2 cellular contexts compared by ENCODE assay signal in the genomic region with DNA sequence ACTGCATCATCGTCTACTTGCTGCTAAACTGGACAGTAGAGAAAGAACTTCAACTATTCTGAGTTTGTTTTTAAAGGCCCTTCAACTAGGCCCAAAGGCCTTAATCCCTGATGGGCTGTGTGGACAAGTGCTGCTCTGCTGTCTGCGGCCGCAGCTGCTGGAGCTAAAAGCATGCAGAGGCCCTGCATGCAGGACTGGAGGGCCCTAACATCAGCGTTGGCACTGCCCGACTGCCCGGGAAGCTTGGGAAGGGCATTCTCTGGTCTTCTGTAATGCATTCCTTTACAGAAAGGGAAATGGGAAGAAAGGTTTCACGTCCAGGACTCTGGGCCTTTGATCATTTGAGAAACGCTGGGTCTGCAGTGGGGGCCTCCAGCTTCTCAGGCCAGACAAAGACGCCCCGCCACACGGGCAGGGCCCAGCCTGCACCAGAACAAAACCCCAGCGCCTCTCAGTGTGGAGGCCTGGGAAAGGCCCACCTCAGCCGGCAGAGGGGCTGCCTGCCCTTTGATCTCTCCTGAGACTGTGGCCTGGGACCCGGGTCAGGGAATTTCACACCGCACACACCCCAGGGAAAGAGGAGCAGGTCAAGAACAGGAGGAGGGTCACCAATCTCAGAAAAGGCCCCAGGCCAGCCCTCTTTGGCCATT.
TF ChIP-seq lines count a peak whose summit lies in the region.

No MANE protein-coding gene starts in this region.

TF ChIP-seq in HCT116, 20 proteins besides CTCF, POLR2A, EP300 and RAD21 (continued from another document):
- TF ChIP-seq, protein P1, sequence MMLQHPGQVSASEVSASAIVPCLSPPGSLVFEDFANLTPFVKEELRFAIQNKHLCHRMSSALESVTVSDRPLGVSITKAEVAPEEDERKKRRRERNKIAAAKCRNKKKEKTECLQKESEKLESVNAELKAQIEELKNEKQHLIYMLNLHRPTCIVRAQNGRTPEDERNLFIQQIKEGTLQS (IDR thresholded peaks at IDR 0.05), result no peak
- TF ChIP-seq EZH2phosphoT487 (IDR thresholded peaks at IDR 0.05; ENCODE audit: borderline replicate concordance) (no peak), EGR1 (IDR thresholded peaks at IDR 0.05; ENCODE audit: low read depth) (no peak), SRF (IDR thresholded peaks at IDR 0.05; ENCODE audit: low read depth) (no peak), ZNF274 (IDR thresholded peaks at IDR 0.05; ENCODE audit: low read depth, low read length) (no peak), ELF1 (IDR thresholded peaks at IDR 0.05; ENCODE audit: borderline replicate concordance, low read depth) (no peak), JUND (IDR thresholded peaks at IDR 0.05) (no peak), SP1 (IDR thresholded peaks at IDR 0.05; ENCODE audit: low read depth) (no peak)
- TF ChIP-seq, protein P2, sequence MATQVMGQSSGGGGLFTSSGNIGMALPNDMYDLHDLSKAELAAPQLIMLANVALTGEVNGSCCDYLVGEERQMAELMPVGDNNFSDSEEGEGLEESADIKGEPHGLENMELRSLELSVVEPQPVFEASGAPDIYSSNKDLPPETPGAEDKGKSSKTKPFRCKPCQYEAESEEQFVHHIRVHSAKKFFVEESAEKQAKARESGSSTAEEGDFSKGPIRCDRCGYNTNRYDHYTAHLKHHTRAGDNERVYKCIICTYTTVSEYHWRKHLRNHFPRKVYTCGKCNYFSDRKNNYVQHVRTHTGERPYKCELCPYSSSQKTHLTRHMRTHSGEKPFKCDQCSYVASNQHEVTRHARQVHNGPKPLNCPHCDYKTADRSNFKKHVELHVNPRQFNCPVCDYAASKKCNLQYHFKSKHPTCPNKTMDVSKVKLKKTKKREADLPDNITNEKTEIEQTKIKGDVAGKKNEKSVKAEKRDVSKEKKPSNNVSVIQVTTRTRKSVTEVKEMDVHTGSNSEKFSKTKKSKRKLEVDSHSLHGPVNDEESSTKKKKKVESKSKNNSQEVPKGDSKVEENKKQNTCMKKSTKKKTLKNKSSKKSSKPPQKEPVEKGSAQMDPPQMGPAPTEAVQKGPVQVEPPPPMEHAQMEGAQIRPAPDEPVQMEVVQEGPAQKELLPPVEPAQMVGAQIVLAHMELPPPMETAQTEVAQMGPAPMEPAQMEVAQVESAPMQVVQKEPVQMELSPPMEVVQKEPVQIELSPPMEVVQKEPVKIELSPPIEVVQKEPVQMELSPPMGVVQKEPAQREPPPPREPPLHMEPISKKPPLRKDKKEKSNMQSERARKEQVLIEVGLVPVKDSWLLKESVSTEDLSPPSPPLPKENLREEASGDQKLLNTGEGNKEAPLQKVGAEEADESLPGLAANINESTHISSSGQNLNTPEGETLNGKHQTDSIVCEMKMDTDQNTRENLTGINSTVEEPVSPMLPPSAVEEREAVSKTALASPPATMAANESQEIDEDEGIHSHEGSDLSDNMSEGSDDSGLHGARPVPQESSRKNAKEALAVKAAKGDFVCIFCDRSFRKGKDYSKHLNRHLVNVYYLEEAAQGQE (IDR thresholded peaks at IDR 0.05; ENCODE audit: low read depth), result no peak
- TF ChIP-seq, protein P3, sequence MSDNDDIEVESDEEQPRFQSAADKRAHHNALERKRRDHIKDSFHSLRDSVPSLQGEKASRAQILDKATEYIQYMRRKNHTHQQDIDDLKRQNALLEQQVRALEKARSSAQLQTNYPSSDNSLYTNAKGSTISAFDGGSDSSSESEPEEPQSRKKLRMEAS (IDR thresholded peaks at IDR 0.05), result no peak
TF ChIP-seq in HCT116: peak in this region for 0.

TF ChIP-seq in GM23338, 12 proteins besides CTCF, POLR2A, EP300 and RAD21 (continued from another document):
- no peak for TF ChIP-seq POLR2AphosphoS5 (IDR thresholded peaks at IDR 0.05; ENCODE audit: low read depth)
- TF ChIP-seq, protein P4, sequence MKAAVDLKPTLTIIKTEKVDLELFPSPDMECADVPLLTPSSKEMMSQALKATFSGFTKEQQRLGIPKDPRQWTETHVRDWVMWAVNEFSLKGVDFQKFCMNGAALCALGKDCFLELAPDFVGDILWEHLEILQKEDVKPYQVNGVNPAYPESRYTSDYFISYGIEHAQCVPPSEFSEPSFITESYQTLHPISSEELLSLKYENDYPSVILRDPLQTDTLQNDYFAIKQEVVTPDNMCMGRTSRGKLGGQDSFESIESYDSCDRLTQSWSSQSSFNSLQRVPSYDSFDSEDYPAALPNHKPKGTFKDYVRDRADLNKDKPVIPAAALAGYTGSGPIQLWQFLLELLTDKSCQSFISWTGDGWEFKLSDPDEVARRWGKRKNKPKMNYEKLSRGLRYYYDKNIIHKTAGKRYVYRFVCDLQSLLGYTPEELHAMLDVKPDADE (IDR thresholded peaks at IDR 0.05), result no peak
- TF ChIP-seq, protein P5, sequence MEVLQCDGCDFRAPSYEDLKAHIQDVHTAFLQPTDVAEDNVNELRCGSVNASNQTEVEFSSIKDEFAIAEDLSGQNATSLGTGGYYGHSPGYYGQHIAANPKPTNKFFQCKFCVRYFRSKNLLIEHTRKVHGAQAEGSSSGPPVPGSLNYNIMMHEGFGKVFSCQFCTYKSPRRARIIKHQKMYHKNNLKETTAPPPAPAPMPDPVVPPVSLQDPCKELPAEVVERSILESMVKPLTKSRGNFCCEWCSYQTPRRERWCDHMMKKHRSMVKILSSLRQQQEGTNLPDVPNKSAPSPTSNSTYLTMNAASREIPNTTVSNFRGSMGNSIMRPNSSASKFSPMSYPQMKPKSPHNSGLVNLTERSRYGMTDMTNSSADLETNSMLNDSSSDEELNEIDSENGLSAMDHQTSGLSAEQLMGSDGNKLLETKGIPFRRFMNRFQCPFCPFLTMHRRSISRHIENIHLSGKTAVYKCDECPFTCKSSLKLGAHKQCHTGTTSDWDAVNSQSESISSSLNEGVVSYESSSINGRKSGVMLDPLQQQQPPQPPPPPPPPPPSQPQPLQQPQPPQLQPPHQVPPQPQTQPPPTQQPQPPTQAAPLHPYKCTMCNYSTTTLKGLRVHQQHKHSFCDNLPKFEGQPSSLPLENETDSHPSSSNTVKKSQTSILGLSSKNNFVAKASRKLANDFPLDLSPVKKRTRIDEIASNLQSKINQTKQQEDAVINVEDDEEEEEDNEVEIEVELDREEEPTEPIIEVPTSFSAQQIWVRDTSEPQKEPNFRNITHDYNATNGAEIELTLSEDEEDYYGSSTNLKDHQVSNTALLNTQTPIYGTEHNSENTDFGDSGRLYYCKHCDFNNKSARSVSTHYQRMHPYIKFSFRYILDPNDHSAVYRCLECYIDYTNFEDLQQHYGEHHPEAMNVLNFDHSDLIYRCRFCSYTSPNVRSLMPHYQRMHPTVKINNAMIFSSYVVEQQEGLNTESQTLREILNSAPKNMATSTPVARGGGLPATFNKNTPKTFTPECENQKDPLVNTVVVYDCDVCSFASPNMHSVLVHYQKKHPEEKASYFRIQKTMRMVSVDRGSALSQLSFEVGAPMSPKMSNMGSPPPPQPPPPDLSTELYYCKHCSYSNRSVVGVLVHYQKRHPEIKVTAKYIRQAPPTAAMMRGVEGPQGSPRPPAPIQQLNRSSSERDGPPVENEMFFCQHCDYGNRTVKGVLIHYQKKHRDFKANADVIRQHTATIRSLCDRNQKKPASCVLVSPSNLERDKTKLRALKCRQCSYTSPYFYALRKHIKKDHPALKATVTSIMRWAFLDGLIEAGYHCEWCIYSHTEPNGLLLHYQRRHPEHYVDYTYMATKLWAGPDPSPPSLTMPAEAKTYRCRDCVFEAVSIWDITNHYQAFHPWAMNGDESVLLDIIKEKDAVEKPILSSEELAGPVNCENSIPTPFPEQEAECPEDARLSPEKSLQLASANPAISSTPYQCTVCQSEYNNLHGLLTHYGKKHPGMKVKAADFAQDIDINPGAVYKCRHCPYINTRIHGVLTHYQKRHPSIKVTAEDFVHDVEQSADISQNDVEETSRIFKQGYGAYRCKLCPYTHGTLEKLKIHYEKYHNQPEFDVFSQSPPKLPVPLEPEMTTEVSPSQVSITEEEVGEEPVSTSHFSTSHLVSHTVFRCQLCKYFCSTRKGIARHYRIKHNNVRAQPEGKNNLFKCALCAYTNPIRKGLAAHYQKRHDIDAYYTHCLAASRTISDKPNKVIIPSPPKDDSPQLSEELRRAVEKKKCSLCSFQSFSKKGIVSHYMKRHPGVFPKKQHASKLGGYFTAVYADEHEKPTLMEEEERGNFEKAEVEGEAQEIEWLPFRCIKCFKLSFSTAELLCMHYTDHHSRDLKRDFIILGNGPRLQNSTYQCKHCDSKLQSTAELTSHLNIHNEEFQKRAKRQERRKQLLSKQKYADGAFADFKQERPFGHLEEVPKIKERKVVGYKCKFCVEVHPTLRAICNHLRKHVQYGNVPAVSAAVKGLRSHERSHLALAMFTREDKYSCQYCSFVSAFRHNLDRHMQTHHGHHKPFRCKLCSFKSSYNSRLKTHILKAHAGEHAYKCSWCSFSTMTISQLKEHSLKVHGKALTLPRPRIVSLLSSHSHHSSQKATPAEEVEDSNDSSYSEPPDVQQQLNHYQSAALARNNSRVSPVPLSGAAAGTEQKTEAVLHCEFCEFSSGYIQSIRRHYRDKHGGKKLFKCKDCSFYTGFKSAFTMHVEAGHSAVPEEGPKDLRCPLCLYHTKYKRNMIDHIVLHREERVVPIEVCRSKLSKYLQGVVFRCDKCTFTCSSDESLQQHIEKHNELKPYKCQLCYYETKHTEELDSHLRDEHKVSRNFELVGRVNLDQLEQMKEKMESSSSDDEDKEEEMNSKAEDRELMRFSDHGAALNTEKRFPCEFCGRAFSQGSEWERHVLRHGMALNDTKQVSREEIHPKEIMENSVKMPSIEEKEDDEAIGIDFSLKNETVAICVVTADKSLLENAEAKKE (CRISPR knock-in tag; IDR thresholded peaks at IDR 0.05), result no peak
- TF ChIP-seq, protein P2 (IDR thresholded peaks at IDR 0.05; ENCODE audit: unreplicated experiment), result no peak
- no peak for TF ChIP-seq JUNB (IDR thresholded peaks at IDR 0.05; ENCODE audit: unreplicated experiment)
- no peak for TF ChIP-seq NANOG (IDR thresholded peaks at IDR 0.05; ENCODE audit: borderline replicate concordance)
